In the genomic region with DNA sequence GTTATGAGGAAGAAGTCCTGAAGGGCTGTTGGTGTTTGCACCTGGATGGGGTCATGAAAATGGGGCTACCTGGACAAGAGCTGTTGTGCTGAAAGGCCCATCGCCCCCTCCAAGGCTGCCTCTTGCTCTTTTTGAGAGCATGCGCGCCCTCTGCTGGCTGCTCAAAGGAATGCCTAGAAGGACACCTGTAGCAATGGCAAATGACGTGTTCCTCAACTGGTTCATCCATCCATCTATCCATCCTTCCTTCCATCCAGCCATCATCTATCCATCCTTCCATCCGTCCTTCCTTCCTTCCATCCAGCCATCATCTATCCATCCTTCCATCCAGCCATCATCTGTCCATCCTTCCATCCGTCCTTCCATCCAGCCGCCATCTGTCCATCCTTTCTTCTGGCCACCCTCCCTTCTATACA, we compare ENCODE assay signal across 8 cellular contexts. TPM values are rescaled to one million over a fixed set of nuclear protein-coding genes. Genes with fewer than 3 reads are reported as not detected.
DNase-seq lines count a peak whose midpoint lies in the region; ATAC-seq and TF ChIP-seq lines count a peak whose summit lies in the region.

No MANE protein-coding gene starts in this region.

- H3K36me3 Mint-ChIP-seq in neural crest cell (ENCODE audit: low read depth) = no peaks in the 10 kb centered on the region

- peak; percentile 97 for TF ChIP-seq CTCF in GM12873 (IDR thresholded peaks at IDR 0.05; ENCODE audit: insufficient read depth, low read depth, low read length, missing control alignments)
- TF ChIP-seq CTCF in fibroblast of the aortic adventitia (IDR thresholded peaks at IDR 0.05; ENCODE audit: insufficient read depth, low read length) = peak; percentile 89
- TF ChIP-seq CTCF in neural crest cell (conservative IDR thresholded peaks at IDR 0.05) = peak; percentile 96

- peaks cover 25% of the 10 kb centered on the region for H3K4me1 Mint-ChIP-seq in neural crest cell

- H3K9me3 Mint-ChIP-seq in neural crest cell = no peaks in the 10 kb centered on the region

- DNase-seq in HS-5 (ENCODE audit: low read depth) = peak; percentile 76
- peak; percentile 78 for DNase-seq in RKO (ENCODE audit: low spot score)
- peak; percentile 56 for DNase-seq in activated T-helper 1 cell treated with Interleukin-2 at 50 U/mL for 16 hours (ENCODE audit: low read depth)
- DNase-seq in fibroblast of the aortic adventitia (ENCODE audit: low read depth) = peak; percentile 77
- DNase-seq in neural crest cell (ENCODE audit: low read depth, low spot score) = peak; percentile 68
- peak; percentile 27 for DNase-seq in stromal cell of bone marrow (ENCODE audit: low read depth)

- H3K27me3 Mint-ChIP-seq in neural crest cell (ENCODE audit: low read depth) = peaks cover 2% of the 10 kb centered on the region

- no peak overlapping the region for H3K4me3 ChIP-seq in fibroblast of the aortic adventitia (ENCODE audit: low read depth, low read length)

- ATAC-seq in GM18861 (IDR thresholded peaks at IDR 0.05; ENCODE audit: unreplicated experiment) = no peak

- no peak overlapping the region for H3K4me3 Mint-ChIP-seq in neural crest cell

- peak overlapping the region; percentile 39 for H3K27ac Mint-ChIP-seq in neural crest cell (ENCODE audit: unreplicated experiment)

RNA-seq across cellular contexts. Expression of a gene that starts 17.2 kb away (rescaled TPM):
- total RNA-seq in fibroblast of the aortic adventitia (ENCODE audit: low replicate concordance) (639 and 1,869 TPM in 2 replicates), neural crest cell (1,439 and 1,563 TPM in 2 replicates)

Comparison
In these comparisons a context has a peak if more than half of its experiments do, and no peak if none do; other contexts are left out.
1. DNase-seq: peak in every context shown above with its lines; median percentile 78 in RKO; 77 in fibroblast of the aortic adventitia; 76 in HS-5; 68 in neural crest cell; 56 in activated T-helper 1 cell treated with Interleukin-2 at 50 U/mL for 16 hours; 27 in stromal cell of bone marrow.